In genomic region chr1:113389953-113390834, GRCh38 we compare ENCODE assay signal across 8 cellular contexts. TPM values are rescaled to one million over a fixed set of nuclear protein-coding genes. Genes with fewer than 3 reads are reported as not detected.
DNase-seq lines count a peak whose midpoint lies in the region; ATAC-seq and TF ChIP-seq lines count a peak whose summit lies in the region.

TSS of gene MAGI3 (plus strand) at chr1:113390515. CDS start at chr1:113391034, 519 bp downstream.

- in situ Hi-C loops in astrocyte of the cerebellum (cut with HindIII; ENCODE audit: low sequenced_read_pairs) = no loop called here

- TF ChIP-seq CTCF in astrocyte of the cerebellum (IDR thresholded peaks at IDR 0.05; ENCODE audit: low read depth, low read length, missing control alignments) = no peak
- no peak for TF ChIP-seq CTCF in vagina (IDR thresholded peaks at IDR 0.05)

- H3K4me3 ChIP-seq in astrocyte of the cerebellum (ENCODE audit: low read depth, low read length) (peak within 1 kb of the TSS; percentile 90), rectal smooth muscle tissue (ENCODE audit: low read length) (peak within 1 kb of the TSS; percentile 95), vagina (peak within 1 kb of the TSS; percentile 84 to 99)

- H3K9ac ChIP-seq in rectal smooth muscle tissue (ENCODE audit: low read length) = peak within 1 kb of the TSS; percentile 70

- H3K4me1 ChIP-seq in rectal smooth muscle tissue (ENCODE audit: control insufficient read depth, insufficient read depth, low read length) (peaks cover 2% of the 10 kb centered on the region), vagina (peaks cover 32% of the 10 kb centered on the region)

- ATAC-seq in GM18498 (IDR thresholded peaks at IDR 0.05; ENCODE audit: unreplicated experiment) (peak; percentile 100), HG02943 (IDR thresholded peaks at IDR 0.05; ENCODE audit: low read depth, unreplicated experiment) (peak; percentile 97)

- H3K27ac ChIP-seq in rectal smooth muscle tissue (ENCODE audit: low read depth, low read length) = peak within 1 kb of the TSS; percentile 76
- peak within 1 kb of the TSS; percentile 88 for H3K27ac ChIP-seq in vagina

- H3K27me3 ChIP-seq in rectal smooth muscle tissue (ENCODE audit: control insufficient read depth, insufficient read depth, low read length) = no peaks in the 10 kb centered on the region
- no peaks in the 10 kb centered on the region for H3K27me3 ChIP-seq in vagina

- intact Hi-C loops in vagina (cut with DNase I) = no loop called here

- no peaks in the 10 kb centered on the region for H3K36me3 ChIP-seq in rectal smooth muscle tissue (ENCODE audit: control insufficient read depth, insufficient read depth, low read length)
- no peaks in the 10 kb centered on the region for H3K36me3 ChIP-seq in vagina

- no peaks in the 10 kb centered on the region for H3K9me3 ChIP-seq in vagina

- TF ChIP-seq POLR2A in vagina (IDR thresholded peaks at IDR 0.05) = peak; percentile 25 to 72

- DNase-seq in NCI-H187 treated with DMSO at 0.1 percent for 48 hours (lab: John Stamatoyannopoulos, UW) (peak; percentile 100), T-helper 9 cell (peak; percentile 91), astrocyte of the cerebellum (ENCODE audit: low read depth) (peak; percentile 97), hepatic stellate cell (ENCODE audit: low spot score) (peak; percentile 94), vagina (ENCODE audit: extremely low spot score in 2 of 2) (peak; percentile 98)

RNA-seq across cellular contexts. Expression of gene MAGI3, which starts in this region (rescaled TPM):
- total RNA-seq in vagina = 18.4 TPM

Comparison
In these comparisons a context has a peak if more than half of its experiments do, and no peak if none do; other contexts are left out.
1. Peak in every context shown above with its lines: DNase-seq, ATAC-seq, H3K4me3 ChIP-seq and H3K27ac ChIP-seq.